1 cellular context compared by ENCODE assay signal in genomic region chr12:54017845-54018607, GRCh38.
TF ChIP-seq lines count a peak whose summit lies in the region.

No MANE protein-coding gene starts in this region.

TF ChIP-seq in K562, 482 proteins besides CTCF, POLR2A, EP300 and RAD21 (continued from another document and continues in another):
- peak; percentile 53 for TF ChIP-seq ZNF592 (IDR thresholded peaks at IDR 0.05)
- no peak for TF ChIP-seq ZNF165 (CRISPR knock-in tag; IDR thresholded peaks at IDR 0.05; ENCODE audit: borderline replicate concordance)
- TF ChIP-seq PCBP2 (IDR thresholded peaks at IDR 0.05; ENCODE audit: low read depth, low read length, poor library complexity, severe bottlenecking): no peak
- TF ChIP-seq ZNF324 (CRISPR knock-in tag; IDR thresholded peaks at IDR 0.05): no peak
- 0 out of 2 replicates have a peak, but pooled peaks have one; percentile 9 for TF ChIP-seq ETV5 (CRISPR knock-in tag; IDR thresholded peaks at IDR 0.05; ENCODE audit: low read depth)
- TF ChIP-seq CBX5 (IDR thresholded peaks at IDR 0.05; ENCODE audit: borderline replicate concordance, low read depth): no peak
- TF ChIP-seq ELK3 (CRISPR knock-in tag; IDR thresholded peaks at IDR 0.05): no peak
- no peak for TF ChIP-seq ETS1 (conservative IDR thresholded peaks at IDR 0.05; ENCODE audit: control insufficient read depth, low read depth, low read length)
- no peak for TF ChIP-seq ZBTB5 (IDR thresholded peaks at IDR 0.05)
- no peak for TF ChIP-seq MYC (IDR thresholded peaks at IDR 0.05; ENCODE audit: low read depth, low read length)
- no peak for TF ChIP-seq MYC (CRISPR knock-in tag; IDR thresholded peaks at IDR 0.05; ENCODE audit: borderline replicate concordance, low read depth)
- peak; percentile 99 for TF ChIP-seq ZFX (CRISPR knock-in tag; IDR thresholded peaks at IDR 0.05)
- no peak for TF ChIP-seq SAP30 (IDR thresholded peaks at IDR 0.05; ENCODE audit: borderline replicate concordance, insufficient read depth, low read depth, low read length, poor library complexity, severe bottlenecking)
- no peak for TF ChIP-seq HES1 (IDR thresholded peaks at IDR 0.05; ENCODE audit: low read depth)
- no peak for TF ChIP-seq RBM15 (IDR thresholded peaks at IDR 0.05; ENCODE audit: insufficient read depth, low read length)
- no peak for TF ChIP-seq POLR3A (IDR thresholded peaks at IDR 0.05; ENCODE audit: borderline replicate concordance, extremely low read depth, insufficient read depth, insufficient read length)
- 0 out of 2 replicates have a peak, but pooled peaks have one; percentile 10 for TF ChIP-seq TCF3 (CRISPR knock-in tag; IDR thresholded peaks at IDR 0.05)
- TF ChIP-seq DPF2 (IDR thresholded peaks at IDR 0.05): 0 out of 2 replicates have a peak, but pooled peaks have one; percentile 17
- no peak for TF ChIP-seq SRSF9 (IDR thresholded peaks at IDR 0.05; ENCODE audit: borderline replicate concordance, low read depth, low read length)
- TF ChIP-seq ZNF449 (CRISPR knock-in tag; IDR thresholded peaks at IDR 0.05): no peak
- TF ChIP-seq GTF2E2 (tag; IDR thresholded peaks at IDR 0.05): peak; percentile 79; the same call in 1 of the 2 replicates
- 0 out of 4 replicates have a peak, but pooled peaks of 1 of the 2 experiments have one; percentile 24 for TF ChIP-seq UBTF (IDR thresholded peaks at IDR 0.05; ENCODE audit: borderline replicate concordance in 1 of 2, low read depth in 2 of 2, low read length in 2 of 2)
- no peak for TF ChIP-seq RREB1 (CRISPR knock-in tag; IDR thresholded peaks at IDR 0.05)
- TF ChIP-seq FOSL1 (tag; conservative IDR thresholded peaks at IDR 0.05): no peak
- no peak for TF ChIP-seq ZNF217 (CRISPR knock-in tag; IDR thresholded peaks at IDR 0.05)
- TF ChIP-seq ZNF316 (IDR thresholded peaks at IDR 0.05): no peak
- peak in 2 of 3 experiments; percentile 46 to 83 for TF ChIP-seq YY1 (IDR thresholded peaks at IDR 0.05; ENCODE audit: borderline replicate concordance in 1 of 3, control insufficient read depth in 1 of 3, extremely low read depth in 1 of 3, insufficient read depth in 3 of 3, insufficient read length in 1 of 3, insufficient replicate concordance in 2 of 3, low read depth in 1 of 3, low read length in 2 of 3)
- peak; percentile 33 for TF ChIP-seq TBP (optimal IDR thresholded peaks at IDR 0.05; ENCODE audit: low read depth, low read length)
- TF ChIP-seq TEAD4 (IDR thresholded peaks at IDR 0.05; ENCODE audit: low read length): no peak
- TF ChIP-seq TEAD4 (CRISPR knock-in tag; IDR thresholded peaks at IDR 0.05; ENCODE audit: borderline replicate concordance): no peak
- TF ChIP-seq TRIM25 (IDR thresholded peaks at IDR 0.05; ENCODE audit: borderline replicate concordance): no peak
- TF ChIP-seq SMAD3 (CRISPR knock-in tag; conservative IDR thresholded peaks at IDR 0.05): no peak
